ENCODE assay signal across 1 cellular context in the genomic region with DNA sequence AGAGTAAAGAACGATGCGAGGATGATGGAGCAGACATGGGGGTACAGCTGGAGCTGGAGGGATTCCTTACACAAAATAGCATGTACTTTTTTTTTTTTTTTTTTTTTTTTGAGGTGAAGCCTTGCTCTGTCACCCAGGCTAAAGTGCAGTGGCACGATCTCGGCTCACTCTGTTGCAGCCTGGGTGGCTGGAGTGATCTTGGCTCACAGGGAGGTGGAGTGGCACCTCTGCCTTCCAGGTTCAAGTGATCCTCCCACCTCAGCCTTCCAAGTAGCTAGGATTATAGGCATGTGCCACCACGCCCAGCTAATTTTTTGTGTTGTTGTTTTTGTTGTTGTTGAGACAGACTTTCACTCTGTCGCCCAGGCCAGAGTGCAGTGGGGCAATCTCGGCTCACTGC.
TF ChIP-seq lines count a peak whose summit lies in the region.

No MANE protein-coding gene starts in this region.

TF ChIP-seq in K562, 482 proteins besides CTCF, POLR2A, EP300 and RAD21:
- TF ChIP-seq REST (CRISPR knock-in tag; IDR thresholded peaks at IDR 0.05; ENCODE audit: low read depth) (no peak), HMG20B (CRISPR knock-in tag; IDR thresholded peaks at IDR 0.05) (no peak), XRCC4 (IDR thresholded peaks at IDR 0.05; ENCODE audit: extremely low read depth, insufficient read depth, insufficient read length) (no peak), ZNF174 (CRISPR knock-in tag; IDR thresholded peaks at IDR 0.05) (no peak), FOXA3 (CRISPR knock-in tag; conservative IDR thresholded peaks at IDR 0.05 in 1 of 2, IDR thresholded peaks at IDR 0.05 in 1 of 2) (no peak), CBX5 (IDR thresholded peaks at IDR 0.05; ENCODE audit: borderline replicate concordance, low read depth) (no peak), HDAC2 (IDR thresholded peaks at IDR 0.05) (no peak), TFAM (CRISPR knock-in tag; conservative IDR thresholded peaks at IDR 0.05) (no peak), C11orf30 (IDR thresholded peaks at IDR 0.05; ENCODE audit: low read depth) (no peak), ZZZ3 (IDR thresholded peaks at IDR 0.05) (no peak)
- TF ChIP-seq, protein P1, sequence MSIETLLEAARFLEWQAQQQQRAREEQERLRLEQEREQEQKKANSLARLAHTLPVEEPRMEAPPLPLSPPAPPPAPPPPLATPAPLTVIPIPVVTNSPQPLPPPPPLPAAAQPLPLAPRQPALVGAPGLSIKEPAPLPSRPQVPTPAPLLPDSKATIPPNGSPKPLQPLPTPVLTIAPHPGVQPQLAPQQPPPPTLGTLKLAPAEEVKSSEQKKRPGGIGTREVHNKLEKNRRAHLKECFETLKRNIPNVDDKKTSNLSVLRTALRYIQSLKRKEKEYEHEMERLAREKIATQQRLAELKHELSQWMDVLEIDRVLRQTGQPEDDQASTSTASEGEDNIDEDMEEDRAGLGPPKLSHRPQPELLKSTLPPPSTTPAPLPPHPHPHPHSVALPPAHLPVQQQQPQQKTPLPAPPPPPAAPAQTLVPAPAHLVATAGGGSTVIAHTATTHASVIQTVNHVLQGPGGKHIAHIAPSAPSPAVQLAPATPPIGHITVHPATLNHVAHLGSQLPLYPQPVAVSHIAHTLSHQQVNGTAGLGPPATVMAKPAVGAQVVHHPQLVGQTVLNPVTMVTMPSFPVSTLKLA (conservative IDR thresholded peaks at IDR 0.05) = no peak
